29 cellular contexts compared by ENCODE assay signal in genomic region chr20:19027971-19028370, GRCh38.
"Had no signal": no experiment of that assay in that cellular context is flagged by ENCODE, and none has a peak within 500 bp of the region (broad histone marks: within the 10 kb centered on the region; RNA-seq: fewer than 3 reads in every experiment).

No MANE protein-coding gene starts in this region.

- H3K27ac ChIP-seq: adrenal gland, body of pancreas, foreskin keratinocyte, gastrocnemius medialis, WERI-Rb-1 had no signal

- H3K9me3 ChIP-seq: adrenal gland, body of pancreas, gastrocnemius medialis had no signal

- H3K36me3 ChIP-seq: adrenal gland, gastrocnemius medialis, WERI-Rb-1 had no signal

- DNase-seq: activated B cell treated with CpG ODN at 0.5 μM for 24 hours; activated CD4-positive, alpha-beta T cell treated with anti-CD3 and anti-CD28 coated beads for 48 hours; activated CD4-positive, alpha-beta T cell treated with anti-CD3 and anti-CD28 coated beads, Interleukin-2, amount 50 U/mL, for 1 hour; activated CD4-positive, alpha-beta T cell treated with anti-CD3 and anti-CD28 coated beads, Interleukin-2, amount 50 U/mL, for 48 hours; activated CD8-positive, alpha-beta memory T cell treated with anti-CD3 and anti-CD28 coated beads for 24 hours; activated CD8-positive, alpha-beta T cell treated with anti-CD3 and anti-CD28 coated beads for 36 hours; activated effector memory CD4-positive, alpha-beta T cell treated with Interleukin-2 at 50 U/mL for 16 hours; activated gamma-delta T cell treated with Interleukin-2 at 50 U/mL for 16 hours; activated naive CD4-positive, alpha-beta T cell treated with Interleukin-2 at 50 U/mL for 16 hours; activated naive CD8-positive, alpha-beta T cell treated with anti-CD3 and anti-CD28 coated beads for 36 hours; activated naive CD8-positive, alpha-beta T cell treated with anti-CD3 and anti-CD28 coated beads, Interleukin-2, amount 50 U/mL, for 24 hours; activated T-cell treated with anti-CD3 and anti-CD28 coated beads, Interleukin-2, amount 50 U/mL, for 4 hours; adrenal gland; amygdala; aorta; body of pancreas; caudate nucleus; cortex of kidney; dermis blood vessel endothelial cell; effector CD8-positive, alpha-beta T cell; foreskin keratinocyte; gastrocnemius medialis; T-helper 1 cell; T-helper 17 cell; T1000; WERI-Rb-1 had no signal

- ATAC-seq: activated CD4-positive, CD25-positive, alpha-beta regulatory T cell treated with anti-CD3 and anti-CD28 coated beads, Interleukin-2, amount 50 U/mL, for 24 hours; activated CD8-positive, alpha-beta T cell treated with anti-CD3 and anti-CD28 coated beads for 36 hours; activated naive CD8-positive, alpha-beta T cell treated with anti-CD3 and anti-CD28 coated beads, Interleukin-2, amount 50 U/mL, for 24 hours; activated T-cell treated with anti-CD3 and anti-CD28 coated beads, Interleukin-2, amount 50 U/mL, for 4 hours; activated T-helper 17 cell treated with anti-CD3 and anti-CD28 coated beads, Interleukin-2, amount 50 U/mL, for 72 hours; body of pancreas; esophagus mucosa; foreskin keratinocyte; gastrocnemius medialis; T-helper 17 cell had no signal

- H3K4me1 ChIP-seq: body of pancreas, foreskin keratinocyte had no signal

- H3K4me3 ChIP-seq: adrenal gland, body of pancreas, gastrocnemius medialis had no signal

- H3K27me3 ChIP-seq: adrenal gland, body of pancreas, gastrocnemius medialis had no signal
